13 cellular contexts compared by ENCODE assay signal in genomic region chr9:95924955-95925354, GRCh38. TPM values are rescaled to one million over a fixed set of nuclear protein-coding genes. Genes with fewer than 3 reads are reported as not detected.
DNase-seq lines count a peak whose midpoint lies in the region; ATAC-seq, FAIRE-seq and TF ChIP-seq lines count a peak whose summit lies in the region.
"Had no signal": no experiment of that assay in that cellular context is flagged by ENCODE, and none has a peak within 500 bp of the region (broad histone marks: within the 10 kb centered on the region; RNA-seq: fewer than 3 reads in every experiment).

No MANE protein-coding gene starts in this region.

- intact Hi-C loops in left colon (cut with DNase I, micrococcal nuclease) = no loop called here

- TF ChIP-seq CTCF in WTC11 (IDR thresholded peaks at IDR 0.05) (no peak), type B pancreatic cell (conservative IDR thresholded peaks at IDR 0.05) (no peak)

- peaks cover 21% of the 10 kb centered on the region for H3K4me1 Mint-ChIP-seq in WTC11
- peaks cover 12% of the 10 kb centered on the region for H3K4me1 Mint-ChIP-seq in type B pancreatic cell (ENCODE audit: unreplicated experiment)

- CTCF ChIA-PET in WTC11 (lab: Charles Lee) = interaction anchor here (1.6 kb wide), 1 partner anchor 101 kb away, joined by 6 read pairs; no protein-coding TSS in a partner anchor

- peaks cover 50% of the 10 kb centered on the region for H3K36me3 Mint-ChIP-seq in WTC11
- peaks cover 43% of the 10 kb centered on the region for H3K36me3 Mint-ChIP-seq in type B pancreatic cell

- POLR2A ChIA-PET in WTC11 (lab: Charles Lee) = no interaction called here

- peak; percentile 13 for FAIRE-seq in GM12891 (lab: Jason Lieb, UNC)
- FAIRE-seq: GM12878, GM19239 had no signal

- H3K4me3 Mint-ChIP-seq in WTC11 = no peak overlapping the region
- H3K4me3 Mint-ChIP-seq in type B pancreatic cell = no peak overlapping the region
- H3K4me3 Mint-ChIP-seq: CD4-positive, alpha-beta T cell had no signal

- H3K27ac Mint-ChIP-seq in WTC11 (peak overlapping the region; percentile 37; the same call in 1 of the 2 replicates), type B pancreatic cell (peak overlapping the region; percentile 64)
- H3K27ac Mint-ChIP-seq: CD4-positive, alpha-beta T cell had no signal

- DNase-seq in GM12891 (ENCODE audit: insufficient read length, low spot score) (no peak), WTC11 (ENCODE audit: low spot score) (no peak), left colon (no peak), type B pancreatic cell (ENCODE audit: extremely low spot score, unreplicated experiment) (no peak), NCI-H1105 (lab: John Stamatoyannopoulos, UW) (no peak), germinal center (ENCODE audit: low spot score) (no peak)
- DNase-seq: ACHN; C1 segment of cervical spinal cord; CD4-positive, alpha-beta T cell; DMS79 had no signal

- H3K9me3 Mint-ChIP-seq in WTC11 (peaks cover 5% of the 10 kb centered on the region), type B pancreatic cell (no peaks in the 10 kb centered on the region)
- H3K9me3 Mint-ChIP-seq: CD4-positive, alpha-beta T cell had no signal

- TF ChIP-seq POLR2A in GM12891 (IDR thresholded peaks at IDR 0.05; ENCODE audit: low read depth, low read length) = no peak

- ATAC-seq in WTC11 = no peak
- ATAC-seq in left colon = peak; percentile 92
- no peak for ATAC-seq in GM21381 (IDR thresholded peaks at IDR 0.05; ENCODE audit: unreplicated experiment)
- ATAC-seq: GM12878 had no signal

- H3K27me3 Mint-ChIP-seq in WTC11 (ENCODE audit: low read depth) = no peaks in the 10 kb centered on the region
- no peaks in the 10 kb centered on the region for H3K27me3 Mint-ChIP-seq in type B pancreatic cell
- H3K27me3 Mint-ChIP-seq: CD4-positive, alpha-beta T cell had no signal

TF ChIP-seq in GM12891, 5 proteins besides CTCF, POLR2A, EP300 and RAD21:
- no peak for TF ChIP-seq POLR2AphosphoS5 (IDR thresholded peaks at IDR 0.05; ENCODE audit: low read depth, low read length)
- no peak for TF ChIP-seq PAX5 (IDR thresholded peaks at IDR 0.05; ENCODE audit: insufficient read depth, low read length, severe bottlenecking)
TF ChIP-seq in GM12891: peak in this region for 0.

TF ChIP-seq in WTC11, 78 proteins besides CTCF, POLR2A, EP300 and RAD21:
- TF ChIP-seq NFE2L1 (CRISPR knock-in tag; IDR thresholded peaks at IDR 0.05) (no peak), ERG (CRISPR knock-in tag; IDR thresholded peaks at IDR 0.05) (no peak), ZMAT4 (CRISPR knock-in tag; IDR thresholded peaks at IDR 0.05) (no peak), ATF1 (CRISPR knock-in tag; IDR thresholded peaks at IDR 0.05) (no peak), NR3C1 (CRISPR knock-in tag; conservative IDR thresholded peaks at IDR 0.05; ENCODE audit: low read depth) (no peak), MXD4 (CRISPR knock-in tag; IDR thresholded peaks at IDR 0.05; ENCODE audit: borderline replicate concordance) (no peak), ZNF416 (CRISPR knock-in tag; IDR thresholded peaks at IDR 0.05) (no peak), ZNF396 (CRISPR knock-in tag; IDR thresholded peaks at IDR 0.05; ENCODE audit: borderline replicate concordance) (no peak), FOXP1 (CRISPR knock-in tag; IDR thresholded peaks at IDR 0.05; ENCODE audit: borderline replicate concordance) (no peak), ZNF263 (CRISPR knock-in tag; IDR thresholded peaks at IDR 0.05; ENCODE audit: low read depth) (no peak), KAT7 (CRISPR knock-in tag; IDR thresholded peaks at IDR 0.05; ENCODE audit: borderline replicate concordance) (no peak), RELA (CRISPR knock-in tag; IDR thresholded peaks at IDR 0.05; ENCODE audit: borderline replicate concordance) (no peak), ZNF425 (CRISPR knock-in tag; conservative IDR thresholded peaks at IDR 0.05) (no peak), ZNF121 (CRISPR knock-in tag; IDR thresholded peaks at IDR 0.05) (no peak), JAZF1 (CRISPR knock-in tag; IDR thresholded peaks at IDR 0.05) (no peak), ESRRA (CRISPR knock-in tag; IDR thresholded peaks at IDR 0.05; ENCODE audit: borderline replicate concordance) (no peak), ARID4B (CRISPR knock-in tag; IDR thresholded peaks at IDR 0.05; ENCODE audit: borderline replicate concordance) (no peak), GTF2I (CRISPR knock-in tag; conservative IDR thresholded peaks at IDR 0.05) (no peak), TCF7 (CRISPR knock-in tag; IDR thresholded peaks at IDR 0.05; ENCODE audit: low read depth) (no peak)

RNA-seq across cellular contexts. Expression of gene ERCC6L2, which starts 49.5 kb away (rescaled TPM):
- polyA plus RNA-seq in GM12891 (2012; ENCODE audit: low read depth, missing spikeins) = 8.2 TPM
- total RNA-seq in WTC11 (2021) (41.8 to 43.0 TPM (median 42.9 TPM) in 3 replicates), left colon (10 to 100 TPM; 39.4 to 43.5 TPM), type B pancreatic cell (ENCODE audit: low replicate concordance) (38.3 and 55.5 TPM in 2 replicates)
